In genomic region chr7:112449902-112450806, GRCh38 we compare ENCODE assay signal across 8 cellular contexts. TPM values are rescaled to one million over a fixed set of nuclear protein-coding genes. Genes with fewer than 3 reads are reported as not detected.
A peak's percentile ranks its signal among the peaks of the same experiment; 100 is the strongest.
DNase-seq lines count a peak whose midpoint lies in the region; ATAC-seq, FAIRE-seq and TF ChIP-seq lines count a peak whose summit lies in the region.

Gene IFRD1 (plus strand): TSS chr7:112450460. CDS start chr7:112450689, 229 bp downstream.

- ATAC-seq in GM18505 (IDR thresholded peaks at IDR 0.05; ENCODE audit: unreplicated experiment), result peak; percentile 76
- peak; percentile 70 for ATAC-seq in HG02973 (IDR thresholded peaks at IDR 0.05; ENCODE audit: unreplicated experiment)
- peak; percentile 95 to 97 for ATAC-seq in right cardiac atrium

- H3K9ac ChIP-seq in astrocyte (ENCODE audit: low read length), result peak within 1 kb of the TSS; percentile 99

- H3K36me3 Mint-ChIP-seq in astrocyte (ENCODE audit: low read depth, unreplicated experiment), result no peaks in the 10 kb centered on the region

- peak within 1 kb of the TSS; percentile 96 for H3K4me3 Mint-ChIP-seq in astrocyte (ENCODE audit: unreplicated experiment)

- intact Hi-C loops in right cardiac atrium (cut with DNase I) (no loop called here), vagina (cut with DNase I) (no loop called here)

- H3K27me3 ChIP-seq in astrocyte (ENCODE audit: insufficient read depth, low read length) (no peaks in the 10 kb centered on the region), right cardiac atrium (ENCODE audit: control insufficient read depth, insufficient read depth) (no peaks in the 10 kb centered on the region), vagina (no peaks in the 10 kb centered on the region)

- H3K27ac ChIP-seq in astrocyte (ENCODE audit: low read depth, low read length) (peak within 1 kb of the TSS; percentile 99), right cardiac atrium (ENCODE audit: low read length) (peak within 1 kb of the TSS; percentile 94), vagina (peak within 1 kb of the TSS; percentile 100)

- H3K36me3 ChIP-seq in astrocyte (ENCODE audit: insufficient read depth, low read length) (no peaks in the 10 kb centered on the region), vagina (no peaks in the 10 kb centered on the region)

- H3K9me3 Mint-ChIP-seq in astrocyte (ENCODE audit: unreplicated experiment), result no peaks in the 10 kb centered on the region

- FAIRE-seq in astrocyte (lab: Jason Lieb, UNC), result peak; percentile 73

- H3K4me2 ChIP-seq in astrocyte (ENCODE audit: low read length), result peak within 1 kb of the TSS; percentile 90

- H3K4me3 ChIP-seq in astrocyte (ENCODE audit: insufficient read depth, low read depth, low read length), result peak within 1 kb of the TSS; percentile 97
- H3K4me3 ChIP-seq in right cardiac atrium (ENCODE audit: low read length), result peak within 1 kb of the TSS; percentile 84
- H3K4me3 ChIP-seq in vagina, result peak within 1 kb of the TSS; percentile 98 to 99

- DNase-seq in NCI-H2029 (lab: John Stamatoyannopoulos, UW) (peak; percentile 97), T-helper 22 cell (ENCODE audit: low read depth) (peak; percentile 94), astrocyte (ENCODE audit: low read depth) (peak; percentile 95), right cardiac atrium (peak; percentile 99 to 100 (median 100)), putamen (ENCODE audit: low spot score) (peak; percentile 99), vagina (ENCODE audit: extremely low spot score in 2 of 2) (peak; percentile 99)

- H4K20me1 ChIP-seq in astrocyte (ENCODE audit: insufficient read depth, low read length), result peaks cover 44% of the 10 kb centered on the region

- H3K27me3 Mint-ChIP-seq in astrocyte (ENCODE audit: low read depth, unreplicated experiment), result no peaks in the 10 kb centered on the region

- peak within 1 kb of the TSS; percentile 89 for H2AFZ ChIP-seq in astrocyte (ENCODE audit: low read depth, low read length)

- WGBS in right cardiac atrium, result under 1% methylated on average over 73 of the region's 73 CpGs

- peaks cover 48% of the 10 kb centered on the region for H3K79me2 ChIP-seq in astrocyte (ENCODE audit: insufficient read depth, low read length)

- TF ChIP-seq CTCF in astrocyte (IDR thresholded peaks at IDR 0.05; ENCODE audit: insufficient read depth, low read depth, low read length) (no peak), vagina (IDR thresholded peaks at IDR 0.05) (no peak)

- H3K9me3 ChIP-seq in astrocyte (ENCODE audit: insufficient read depth, low read depth, low read length) (no peaks in the 10 kb centered on the region), right cardiac atrium (ENCODE audit: control insufficient read depth, low read length) (no peaks in the 10 kb centered on the region), vagina (no peaks in the 10 kb centered on the region)

- peak; percentile 100 for TF ChIP-seq POLR2A in GM18505 (IDR thresholded peaks at IDR 0.05; ENCODE audit: borderline replicate concordance, extremely low read depth, insufficient read depth, insufficient read length)
- TF ChIP-seq POLR2A in vagina (IDR thresholded peaks at IDR 0.05), result peak; percentile 4 to 99

- H3K4me1 Mint-ChIP-seq in astrocyte (ENCODE audit: low read depth, unreplicated experiment), result peaks cover 23% of the 10 kb centered on the region

- peak within 1 kb of the TSS; percentile 95 for H3K27ac Mint-ChIP-seq in astrocyte (ENCODE audit: unreplicated experiment)

- peaks cover 28% of the 10 kb centered on the region for H3K4me1 ChIP-seq in astrocyte (ENCODE audit: insufficient read depth, low read length)
- peaks cover 2% of the 10 kb centered on the region for H3K4me1 ChIP-seq in right cardiac atrium (ENCODE audit: control insufficient read depth, insufficient read depth, low read length)
- H3K4me1 ChIP-seq in vagina, result peaks cover 52% of the 10 kb centered on the region

RNA-seq across cellular contexts. Expression of gene IFRD1, which starts in this region (rescaled TPM):
- total RNA-seq in astrocyte, result 101 TPM in 2 replicates
- 10 to 100 TPM; 24.1 to 51.7 (median 26.8) TPM for total RNA-seq in right cardiac atrium
- polyA plus RNA-seq in right cardiac atrium, result 28.6 TPM
- 70.2 TPM for total RNA-seq in vagina

Comparison
In these comparisons a context has a peak if more than half of its experiments do, and no peak if none do; other contexts are left out.
1. Peak in every context shown above with its lines: DNase-seq, ATAC-seq, H3K4me3 ChIP-seq and H3K27ac ChIP-seq.